24 cellular contexts compared by ENCODE assay signal in the genomic region with DNA sequence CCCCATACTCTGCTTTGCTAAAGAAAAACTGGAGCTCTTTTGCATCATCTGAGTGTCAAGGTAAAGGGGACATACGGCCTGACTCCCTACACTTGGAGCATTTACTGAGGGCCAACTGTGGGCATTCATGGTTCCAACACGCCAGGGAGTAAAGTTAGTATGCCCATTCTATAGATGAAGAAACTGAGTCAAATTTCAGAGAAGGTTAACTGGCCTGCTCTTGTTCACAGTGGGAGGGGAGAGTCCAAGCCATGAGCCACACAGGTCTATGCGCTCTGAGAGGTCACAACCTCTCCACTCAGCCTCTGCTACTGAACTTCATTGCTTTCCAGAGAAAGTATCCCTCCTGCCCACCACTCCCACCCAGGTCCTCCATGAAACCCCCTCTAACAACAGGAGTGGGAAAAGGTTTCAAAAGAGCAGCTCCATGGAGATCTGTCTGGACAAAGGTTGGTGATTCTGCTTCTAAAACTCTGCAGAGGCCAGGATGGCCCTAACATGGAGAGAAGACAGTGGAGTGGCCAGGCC. TPM values are rescaled to one million over a fixed set of nuclear protein-coding genes. Genes with fewer than 3 reads are reported as not detected.
"Had no signal": no experiment of that assay in that cellular context is flagged by ENCODE, and none has a peak within 500 bp of the region (broad histone marks: within the 10 kb centered on the region; RNA-seq: fewer than 3 reads in every experiment).

No MANE protein-coding gene starts in this region.

- DNase-seq: activated CD4-positive, alpha-beta T cell treated with anti-CD3 and anti-CD28 coated beads, Interleukin-2, amount 50 U/mL, for 4 hours; activated CD8-positive, alpha-beta memory T cell treated with anti-CD3 and anti-CD28 coated beads for 24 hours; activated CD8-positive, alpha-beta memory T cell treated with anti-CD3 and anti-CD28 coated beads, Interleukin-2, amount 50 U/mL, for 4 hours; activated naive CD4-positive, alpha-beta T cell; activated T-cell treated with anti-CD3 and anti-CD28 coated beads, Interleukin-2, amount 50 U/mL, for 4 hours; adrenal gland; central memory CD4-positive, alpha-beta T cell; effector memory CD8-positive, alpha-beta T cell; lower lobe of right lung; naive thymus-derived CD8-positive, alpha-beta T cell; stimulated activated CD4-positive, alpha-beta T cell treated with anti-CD3 and anti-CD28 coated beads, Interleukin-15, amount 100 ng/mL, for 24 hours; stimulated activated CD4-positive, alpha-beta T cell treated with anti-CD3 and anti-CD28 coated beads, Interleukin-2, amount 100 ng/mL, for 48 hours; stimulated activated CD8-positive, alpha-beta memory T cell treated with anti-CD3 and anti-CD28 coated beads, Interleukin-4, amount 100 ng/mL, for 48 hours; stimulated activated naive B cell treated with anti-CD40 and anti-IgM and Interleukin-4, amounts not matched to agents 10 μg/mL and 1 μg/mL and 100 μg/mL, for 72 hours; T-cell; transverse colon had no signal

- H3K9me3 ChIP-seq: adrenal gland, ascending aorta, esophagus muscularis mucosa, gastroesophageal sphincter, heart left ventricle, lower lobe of right lung, transverse colon had no signal

- H3K4me1 ChIP-seq: adrenal gland, ascending aorta, lower lobe of right lung had no signal

- H3K27me3 ChIP-seq: adrenal gland, ascending aorta, heart left ventricle, transverse colon had no signal

- H3K36me3 ChIP-seq: adrenal gland, ascending aorta, esophagus muscularis mucosa, gastroesophageal sphincter, heart left ventricle, lower lobe of right lung, transverse colon had no signal

- H3K27ac ChIP-seq: adrenal gland, ascending aorta, esophagus muscularis mucosa, gastroesophageal sphincter, heart left ventricle, lower lobe of right lung, skin epidermis had no signal

- FAIRE-seq: keratinocyte, TTC549, urothelium cell line had no signal

- H3K4me3 ChIP-seq: adrenal gland, ascending aorta, esophagus muscularis mucosa, gastroesophageal sphincter, heart left ventricle, lower lobe of right lung, skin epidermis, transverse colon had no signal

RNA-seq across cellular contexts. Expression of gene KCNN3, which starts 6.8 kb away (rescaled TPM):
- polyA plus RNA-seq: naive thymus-derived CD8-positive, alpha-beta T cell had no signal
